In genomic region chr7:116732788-116733709, GRCh38 we compare ENCODE assay signal across 34 cellular contexts.
"Had no signal": no experiment of that assay in that cellular context is flagged by ENCODE, and none has a peak within 500 bp of the region (broad histone marks: within the 10 kb centered on the region; RNA-seq: fewer than 3 reads in every experiment).

No MANE protein-coding gene starts in this region.

- H3K9me3 Mint-ChIP-seq: activated CD4-positive, alpha-beta memory T cell treated with anti-CD3 and anti-CD28 coated beads for 36 hours; activated CD4-positive, alpha-beta T cell treated with anti-CD3 and anti-CD28 coated beads, Interleukin-2, amount 10 ng/mL, durations not matched to agents 24 days and 14 days; activated naive CD4-positive, alpha-beta T cell treated with anti-CD3 and anti-CD28 coated beads for 36 hours; activated naive CD8-positive, alpha-beta T cell treated with anti-CD3 and anti-CD28 coated beads for 36 hours; activated T-helper 1 cell treated with anti-CD3 and anti-CD28 coated beads, Interleukin-12 subunit alpha, Interleukin-12 subunit beta, Interleukin-2, Interleukin-4 antibody, amounts not matched to agents 30 ng/mL and 10 ng/mL and 1 ng/mL, durations not matched to agents 14 hours and 24 hours and 36 hours; brain; mesothelial cell of epicardium; naive thymus-derived CD4-positive, alpha-beta T cell; neural progenitor cell; stimulated activated effector memory CD8-positive, alpha-beta T cell treated with anti-CD3 and anti-CD28 coated beads, Interleukin-12 subunit alpha, Interleukin-12 subunit beta, amount 100 ng/mL, for 72 hours; stimulated activated naive CD8-positive, alpha-beta T cell treated with anti-CD3 and anti-CD28 coated beads, Interleukin-15, amount 100 ng/mL, for 72 hours had no signal

- H3K27ac Mint-ChIP-seq: activated CD4-positive, alpha-beta memory T cell treated with anti-CD3 and anti-CD28 coated beads for 36 hours; activated CD4-positive, alpha-beta T cell treated with anti-CD3 and anti-CD28 coated beads, Interleukin-2, amount 10 ng/mL, durations not matched to agents 24 days and 14 days; activated naive CD4-positive, alpha-beta T cell treated with anti-CD3 and anti-CD28 coated beads for 36 hours; activated naive CD8-positive, alpha-beta T cell treated with anti-CD3 and anti-CD28 coated beads for 36 hours; activated T-helper 1 cell treated with anti-CD3 and anti-CD28 coated beads, Interleukin-12 subunit alpha, Interleukin-12 subunit beta, Interleukin-2, Interleukin-4 antibody, amounts not matched to agents 30 ng/mL and 10 ng/mL and 1 ng/mL, durations not matched to agents 14 hours and 24 hours and 36 hours; naive thymus-derived CD4-positive, alpha-beta T cell; neural progenitor cell; stimulated activated effector memory CD8-positive, alpha-beta T cell treated with anti-CD3 and anti-CD28 coated beads, Interleukin-12 subunit alpha, Interleukin-12 subunit beta, amount 100 ng/mL, for 72 hours; stimulated activated naive CD8-positive, alpha-beta T cell treated with anti-CD3 and anti-CD28 coated beads, Interleukin-15, amount 100 ng/mL, for 72 hours; T-helper 17 cell had no signal

- H3K4me1 ChIP-seq: adrenal gland, neural progenitor cell had no signal

- H3K4me1 Mint-ChIP-seq: activated CD4-positive, alpha-beta T cell treated with anti-CD3 and anti-CD28 coated beads, Interleukin-2, amount 10 ng/mL, durations not matched to agents 24 days and 14 days; naive thymus-derived CD4-positive, alpha-beta T cell; stimulated activated effector memory CD8-positive, alpha-beta T cell treated with anti-CD3 and anti-CD28 coated beads, Interleukin-12 subunit alpha, Interleukin-12 subunit beta, amount 100 ng/mL, for 72 hours; stimulated activated naive CD8-positive, alpha-beta T cell treated with anti-CD3 and anti-CD28 coated beads, Interleukin-15, amount 100 ng/mL, for 72 hours; T-helper 17 cell had no signal

- DNase-seq: activated CD4-positive, alpha-beta memory T cell treated with anti-CD3 and anti-CD28 coated beads for 36 hours; activated CD4-positive, alpha-beta T cell treated with anti-CD3 and anti-CD28 coated beads, Interleukin-2, amount 10 ng/mL, durations not matched to agents 24 days and 14 days; activated CD4-positive, CD25-positive, alpha-beta regulatory T cell treated with anti-CD3 and anti-CD28 coated beads, Interleukin-2, amount 50 U/mL, for 72 hours; activated CD8-positive, alpha-beta memory T cell treated with anti-CD3 and anti-CD28 coated beads, Interleukin-2, amount 50 U/mL, for 4 hours; activated effector memory CD4-positive, alpha-beta T cell treated with anti-CD3 and anti-CD28 coated beads, Interleukin-2, amount 50 U/mL, for 16 hours; activated naive CD4-positive, alpha-beta T cell treated with anti-CD3 and anti-CD28 coated beads for 36 hours; activated naive CD8-positive, alpha-beta T cell treated with anti-CD3 and anti-CD28 coated beads for 36 hours; activated T-cell treated with anti-CD3 and anti-CD28 coated beads, Interleukin-2, amount 50 U/mL, for 1 hour; adrenal gland; aorta; dorsolateral prefrontal cortex; effector memory CD4-positive, alpha-beta T cell; erythroblast; head of caudate nucleus; left cardiac atrium; left ventricle myocardium superior; naive thymus-derived CD4-positive, alpha-beta T cell; occipital lobe; posterior cingulate gyrus; small intestine; stimulated activated CD4-positive, alpha-beta T cell treated with anti-CD3 and anti-CD28 coated beads, Interleukin-4, amount 100 ng/mL, for 24 hours; stimulated activated naive CD8-positive, alpha-beta T cell treated with anti-CD3 and anti-CD28 coated beads, Interleukin-15, amount 100 ng/mL, for 72 hours; substantia nigra; T-helper 17 cell; T1000; thyroid gland; upper lobe of left lung had no signal

- H2AFZ ChIP-seq: neural progenitor cell had no signal

- H3K4me3 Mint-ChIP-seq: activated CD4-positive, alpha-beta memory T cell treated with anti-CD3 and anti-CD28 coated beads for 36 hours; activated CD4-positive, alpha-beta T cell treated with anti-CD3 and anti-CD28 coated beads, Interleukin-2, amount 10 ng/mL, durations not matched to agents 24 days and 14 days; activated naive CD4-positive, alpha-beta T cell treated with anti-CD3 and anti-CD28 coated beads for 36 hours; activated naive CD8-positive, alpha-beta T cell treated with anti-CD3 and anti-CD28 coated beads for 36 hours; activated T-helper 1 cell treated with anti-CD3 and anti-CD28 coated beads, Interleukin-12 subunit alpha, Interleukin-12 subunit beta, Interleukin-2, Interleukin-4 antibody, amounts not matched to agents 30 ng/mL and 10 ng/mL and 1 ng/mL, durations not matched to agents 14 hours and 24 hours and 36 hours; brain; mesothelial cell of epicardium; naive thymus-derived CD4-positive, alpha-beta T cell; neural progenitor cell; stimulated activated effector memory CD8-positive, alpha-beta T cell treated with anti-CD3 and anti-CD28 coated beads, Interleukin-12 subunit alpha, Interleukin-12 subunit beta, amount 100 ng/mL, for 72 hours; stimulated activated naive CD8-positive, alpha-beta T cell treated with anti-CD3 and anti-CD28 coated beads, Interleukin-15, amount 100 ng/mL, for 72 hours; T-helper 17 cell had no signal

- ATAC-seq: left cardiac atrium; left ventricle myocardium superior; naive thymus-derived CD4-positive, alpha-beta T cell; stimulated activated effector memory CD8-positive, alpha-beta T cell treated with anti-CD3 and anti-CD28 coated beads, Interleukin-12 subunit alpha, Interleukin-12 subunit beta, amount 100 ng/mL, for 72 hours; stimulated activated naive CD8-positive, alpha-beta T cell treated with anti-CD3 and anti-CD28 coated beads, Interleukin-15, amount 100 ng/mL, for 72 hours; T-helper 17 cell had no signal

- H3K36me3 ChIP-seq: adrenal gland, cardiac muscle cell, neural progenitor cell, thyroid gland, upper lobe of left lung had no signal

- H3K27ac ChIP-seq: adrenal gland, cardiac muscle cell, coronary artery, neural progenitor cell, thyroid gland, upper lobe of left lung had no signal

- H3K27me3 Mint-ChIP-seq: brain had no signal

- H3K4me3 ChIP-seq: adrenal gland, cardiac muscle cell, coronary artery, neural progenitor cell, thyroid gland, upper lobe of left lung had no signal

- H3K27me3 ChIP-seq: adrenal gland, cardiac muscle cell, dorsolateral prefrontal cortex, neural progenitor cell, thyroid gland, upper lobe of left lung had no signal

- H3K36me3 Mint-ChIP-seq: activated CD4-positive, alpha-beta memory T cell treated with anti-CD3 and anti-CD28 coated beads for 36 hours; activated naive CD8-positive, alpha-beta T cell treated with anti-CD3 and anti-CD28 coated beads for 36 hours; brain; naive thymus-derived CD4-positive, alpha-beta T cell; neural progenitor cell; stimulated activated effector memory CD8-positive, alpha-beta T cell treated with anti-CD3 and anti-CD28 coated beads, Interleukin-12 subunit alpha, Interleukin-12 subunit beta, amount 100 ng/mL, for 72 hours had no signal

- H3K4me2 ChIP-seq: neural progenitor cell had no signal

- H3K9me3 ChIP-seq: adrenal gland, thyroid gland, upper lobe of left lung had no signal

- H3K9ac ChIP-seq: neural progenitor cell had no signal
